23 cellular contexts compared by ENCODE assay signal in the genomic region with DNA sequence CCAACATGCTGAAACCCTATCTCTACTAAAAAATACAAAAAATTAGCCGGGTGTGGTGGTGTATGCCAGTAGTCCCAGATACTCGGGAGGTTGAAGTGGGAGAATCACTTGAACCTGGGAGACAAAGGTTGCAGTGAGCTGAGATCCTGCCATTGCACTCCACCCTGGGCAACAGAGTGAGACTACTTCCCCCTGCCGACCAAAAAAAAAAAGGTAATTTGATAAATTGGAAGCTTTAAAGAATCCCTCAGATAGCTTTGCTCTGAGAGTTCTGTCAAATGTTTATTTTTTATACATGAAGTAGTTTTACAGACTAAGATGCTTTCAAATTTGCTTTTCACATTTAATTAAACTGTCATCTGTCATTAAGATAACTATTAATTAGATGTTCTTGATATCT.
"Had no signal": no experiment of that assay in that cellular context is flagged by ENCODE, and none has a peak within 500 bp of the region (broad histone marks: within the 10 kb centered on the region; RNA-seq: fewer than 3 reads in every experiment).

No MANE protein-coding gene starts in this region.

- H3K4me1 ChIP-seq: left ventricle myocardium inferior, neural progenitor cell, right atrium auricular region, tibial nerve, uterus had no signal

- H3K4me2 ChIP-seq: hepatocyte, neural progenitor cell had no signal

- H2AFZ ChIP-seq: hepatocyte, neural progenitor cell had no signal

- H3K9ac ChIP-seq: neural progenitor cell had no signal

- H3K27ac ChIP-seq: hepatocyte, left ventricle myocardium inferior, neural progenitor cell, neutrophil, right atrium auricular region, skin epidermis, tibial nerve, uterus had no signal

- DNase-seq: islet precursor cell; left ventricle myocardium inferior; naive B cell; natural killer cell; nephron progenitor cell; occipital lobe; stimulated activated CD4-positive, alpha-beta T cell treated with anti-CD3 and anti-CD28 coated beads, Interleukin-1b, Interleukin-23, amount 100 ng/mL, for 48 hours; stimulated activated CD4-positive, alpha-beta T cell treated with anti-CD3 and anti-CD28 coated beads, Interleukin-2, amount 100 ng/mL, for 48 hours; stimulated activated CD4-positive, alpha-beta T cell treated with anti-CD3 and anti-CD28 coated beads, Interleukin-4, amount 100 ng/mL, for 4 hours; stimulated activated CD8-positive, alpha-beta memory T cell treated with anti-CD3 and anti-CD28 coated beads, Interleukin-4, amount 100 ng/mL, for 48 hours; stimulated activated naive CD4-positive, alpha-beta T cell treated with Interleukin-2 at 50 U/mL for 16 hours; stimulated activated naive CD8-positive, alpha-beta T cell treated with anti-CD3 and anti-CD28 coated beads, Interleukin-15, amount 100 ng/mL, for 72 hours; substantia nigra; uterus had no signal

- H3K36me3 ChIP-seq: left ventricle myocardium inferior, neural progenitor cell, neutrophil, right atrium auricular region, tibial nerve, uterus had no signal

- H3K9me3 ChIP-seq: neutrophil, right atrium auricular region, uterus had no signal

- H3K27me3 ChIP-seq: hepatocyte, neural progenitor cell, neutrophil, right atrium auricular region, tibial nerve, uterus had no signal

- ATAC-seq: natural killer cell; sciatic nerve; stimulated activated memory B cell treated with anti-CD40 and anti-IgM and Interleukin-4, amounts not matched to agents 10 μg/mL and 1 μg/mL and 100 μg/mL, for 72 hours; stimulated activated naive CD8-positive, alpha-beta T cell treated with anti-CD3 and anti-CD28 coated beads, Interleukin-15, amount 100 ng/mL, for 72 hours had no signal

- H3K4me3 ChIP-seq: hepatocyte, left ventricle myocardium inferior, lung, neural progenitor cell, right atrium auricular region, skin epidermis, tibial nerve, uterus had no signal

- H3K79me2 ChIP-seq: hepatocyte had no signal
